8 cellular contexts compared by ENCODE assay signal in genomic region chr4:119300072-119300387, GRCh38. TPM values are rescaled to one million over a fixed set of nuclear protein-coding genes. Genes with fewer than 3 reads are reported as not detected.
A peak's percentile ranks its signal among the peaks of the same experiment; 100 is the strongest.
DNase-seq lines count a peak whose midpoint lies in the region; ATAC-seq, FAIRE-seq and TF ChIP-seq lines count a peak whose summit lies in the region.

No MANE protein-coding gene starts in this region.

- H3K36me3 ChIP-seq in pancreas: no peaks in the 10 kb centered on the region

- H3K4me1 ChIP-seq in foreskin keratinocyte (no peaks in the 10 kb centered on the region), pancreas (peaks cover 0 to 14% (median 12%) of the 10 kb centered on the region in 3 donors)

- peaks cover 33% of the 10 kb centered on the region for H3K36me3 Mint-ChIP-seq in activated CD8-positive, alpha-beta memory T cell treated with anti-CD3 and anti-CD28 coated beads, Interleukin-2, amount 10 ng/mL, durations not matched to agents 7 days and 5 days

- 0% methylated on average over 9 of the region's 9 CpGs for WGBS in pancreas, 2 donors

- ATAC-seq in activated CD8-positive, alpha-beta memory T cell treated with anti-CD3 and anti-CD28 coated beads, Interleukin-2, amount 10 ng/mL, durations not matched to agents 7 days and 5 days: peak; percentile 24
- peak; percentile 25 for ATAC-seq in HG03196 (IDR thresholded peaks at IDR 0.05; ENCODE audit: unreplicated experiment)
- ATAC-seq in foreskin keratinocyte: peak; percentile 34
- ATAC-seq in pancreas: peak; percentile 33 to 73 (median 60)

- no peaks in the 10 kb centered on the region for H3K27me3 ChIP-seq in foreskin keratinocyte
- H3K27me3 ChIP-seq in pancreas: no peaks in the 10 kb centered on the region

- no peaks in the 10 kb centered on the region for H3K27me3 Mint-ChIP-seq in activated CD8-positive, alpha-beta memory T cell treated with anti-CD3 and anti-CD28 coated beads, Interleukin-2, amount 10 ng/mL, durations not matched to agents 7 days and 5 days

- peak overlapping the region; percentile 38 to 76 (median 74) for H3K4me3 ChIP-seq in pancreas

- H3K9me3 Mint-ChIP-seq in activated CD8-positive, alpha-beta memory T cell treated with anti-CD3 and anti-CD28 coated beads, Interleukin-2, amount 10 ng/mL, durations not matched to agents 7 days and 5 days (ENCODE audit: low read depth): no peaks in the 10 kb centered on the region

- no peaks in the 10 kb centered on the region for H3K9me3 ChIP-seq in pancreas

- no peak for TF ChIP-seq CTCF in foreskin keratinocyte (conservative IDR thresholded peaks at IDR 0.05)
- no peak for TF ChIP-seq CTCF in pancreas (IDR thresholded peaks at IDR 0.05)

- CTCF ChIA-PET in activated CD8-positive, alpha-beta memory T cell treated with anti-CD3 and anti-CD28 coated beads, Interleukin-2, amount 10 ng/mL, durations not matched to agents 7 days and 5 days (lab: Charles Lee): interaction anchor here (0.7 to 3.6 kb wide), 8 partner anchors 12 to 328 kb away, joined by 3 to 15 read pairs (median 4); partner anchors contain the start of gene PDE5A

- H3K4me1 Mint-ChIP-seq in activated CD8-positive, alpha-beta memory T cell treated with anti-CD3 and anti-CD28 coated beads, Interleukin-2, amount 10 ng/mL, durations not matched to agents 7 days and 5 days: peaks cover 26% of the 10 kb centered on the region

- H3K27ac ChIP-seq in foreskin keratinocyte (peak overlapping the region; percentile 58), pancreas (peak overlapping the region; percentile 81 to 97 (median 90))

- no peak for FAIRE-seq in pancreas (lab: Jason Lieb, UNC)

- peak overlapping the region; percentile 86 for H3K4me3 Mint-ChIP-seq in activated CD8-positive, alpha-beta memory T cell treated with anti-CD3 and anti-CD28 coated beads, Interleukin-2, amount 10 ng/mL, durations not matched to agents 7 days and 5 days

- DNase-seq in activated CD8-positive, alpha-beta memory T cell treated with anti-CD3 and anti-CD28 coated beads, Interleukin-2, amount 10 ng/mL, durations not matched to agents 7 days and 5 days: peak; percentile 53
- DNase-seq in activated CD8-positive, alpha-beta memory T cell treated with anti-CD3 and anti-CD28 coated beads for 24 hours: no peak
- DNase-seq in activated CD8-positive, alpha-beta memory T cell treated with anti-CD3 and anti-CD28 coated beads, Interleukin-2, amount 50 U/mL, for 48 hours: peak; percentile 60
- DNase-seq in foreskin keratinocyte (no peak), pancreas (peak in 5 of 6 donors; percentile 30 to 63 (median 42)), amygdala (lab: John Stamatoyannopoulos, UW) (no peak), COR-L47 (lab: John Stamatoyannopoulos, UW) (no peak)

- H3K27ac Mint-ChIP-seq in activated CD8-positive, alpha-beta memory T cell treated with anti-CD3 and anti-CD28 coated beads, Interleukin-2, amount 10 ng/mL, durations not matched to agents 7 days and 5 days: peak overlapping the region; percentile 98

- intact Hi-C loops in pancreas (cut with DNase I): no loop called here

RNA-seq across cellular contexts. Expression of gene FABP2, which starts 21.9 kb away (rescaled TPM):
- not detected for total RNA-seq in activated CD8-positive, alpha-beta memory T cell treated with anti-CD3 and anti-CD28 coated beads, Interleukin-2, amount 10 ng/mL, durations not matched to agents 7 days and 5 days
- not detected in 2 replicates for total RNA-seq in foreskin keratinocyte
- polyA plus RNA-seq in foreskin keratinocyte: not detected in 2 replicates
- not detected for total RNA-seq in pancreas
- under 1 TPM in 1 of 2 donors, not detected in 1; 0.05 TPM for polyA plus RNA-seq in pancreas

Comparison
In these comparisons a context has a peak if more than half of its experiments do, and no peak if none do; other contexts are left out.
1. DNase-seq: peak in activated CD8-positive, alpha-beta memory T cell treated with anti-CD3 and anti-CD28 coated beads, Interleukin-2, amount 10 ng/mL, durations not matched to agents 7 days and 5 days (single experiment), activated CD8-positive, alpha-beta memory T cell treated with anti-CD3 and anti-CD28 coated beads, Interleukin-2, amount 50 U/mL, for 48 hours (single experiment) and pancreas (5 of 6); none in activated CD8-positive, alpha-beta memory T cell treated with anti-CD3 and anti-CD28 coated beads for 24 hours (single experiment), foreskin keratinocyte (0 of 2), amygdala (0 of 56) and COR-L47 (single experiment).
2. Peak in every context shown above with its lines, with median percentiles within 50 percentile points of each other: ATAC-seq.